Comparison of ENCODE assay signal across 1 cellular context in the genomic region with DNA sequence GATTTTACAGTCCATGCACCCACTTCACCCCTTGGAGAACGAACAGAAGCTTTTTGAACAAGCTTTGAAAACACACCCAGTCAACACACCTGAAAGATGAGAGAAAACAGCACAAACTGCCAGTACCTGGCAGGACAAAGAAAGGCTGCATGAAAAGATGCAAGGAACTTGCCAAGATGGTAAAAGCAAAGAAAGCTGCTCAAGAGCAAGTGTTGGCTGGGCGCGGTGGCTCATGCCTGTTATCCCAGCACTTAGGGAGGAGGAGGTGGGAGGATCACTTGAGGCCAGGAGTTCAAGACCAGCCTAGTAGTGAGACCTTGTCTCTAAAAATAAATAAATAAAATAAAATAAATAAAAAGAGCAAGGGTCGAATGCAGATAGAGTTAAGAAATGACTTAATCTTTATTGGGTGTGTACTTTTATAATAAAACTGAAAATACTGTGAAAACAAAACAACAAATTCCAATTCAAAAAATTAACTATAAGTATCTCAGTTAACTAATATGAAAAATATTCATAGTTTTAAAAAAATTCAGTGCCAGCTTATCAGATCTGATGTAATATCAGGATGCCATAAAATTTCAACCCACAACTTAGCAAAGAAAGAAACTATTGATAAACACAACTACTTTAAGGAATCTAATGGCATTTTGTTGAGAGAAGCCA.
TF ChIP-seq lines count a peak whose summit lies in the region.

No MANE protein-coding gene starts in this region.

TF ChIP-seq in K562, 482 proteins besides CTCF, POLR2A, EP300 and RAD21:
- TF ChIP-seq JUNB (CRISPR knock-in tag; conservative IDR thresholded peaks at IDR 0.05) (no peak), BCOR (IDR thresholded peaks at IDR 0.05) (no peak), SNRNP70 (optimal IDR thresholded peaks at IDR 0.05; ENCODE audit: low read depth, low read length) (no peak), SMARCC2 (IDR thresholded peaks at IDR 0.05; ENCODE audit: low read depth) (no peak), HIVEP1 (CRISPR knock-in tag; IDR thresholded peaks at IDR 0.05) (no peak), PTRF (tag; IDR thresholded peaks at IDR 0.05) (no peak), SMAD1 (IDR thresholded peaks at IDR 0.05; ENCODE audit: low read depth, low read length, partially characterized antibody) (no peak), CCNT2 (IDR thresholded peaks at IDR 0.05; ENCODE audit: borderline replicate concordance, extremely low read depth, insufficient read length, low read depth, low read length) (no peak), RBM39 (optimal IDR thresholded peaks at IDR 0.05; ENCODE audit: low read depth, low read length) (no peak), PHB (CRISPR knock-in tag; IDR thresholded peaks at IDR 0.05) (no peak), ZNF436 (CRISPR knock-in tag; IDR thresholded peaks at IDR 0.05) (no peak), ZNF165 (CRISPR knock-in tag; IDR thresholded peaks at IDR 0.05; ENCODE audit: borderline replicate concordance) (no peak), XRCC3 (IDR thresholded peaks at IDR 0.05) (no peak), POLR2B (IDR thresholded peaks at IDR 0.05; ENCODE audit: low read depth, partially characterized antibody) (no peak), SMARCA5 (IDR thresholded peaks at IDR 0.05) (no peak), CXXC5 (CRISPR knock-in tag; IDR thresholded peaks at IDR 0.05) (no peak), GTF2A2 (tag; IDR thresholded peaks at IDR 0.05) (no peak)
- TF ChIP-seq, protein P1, sequence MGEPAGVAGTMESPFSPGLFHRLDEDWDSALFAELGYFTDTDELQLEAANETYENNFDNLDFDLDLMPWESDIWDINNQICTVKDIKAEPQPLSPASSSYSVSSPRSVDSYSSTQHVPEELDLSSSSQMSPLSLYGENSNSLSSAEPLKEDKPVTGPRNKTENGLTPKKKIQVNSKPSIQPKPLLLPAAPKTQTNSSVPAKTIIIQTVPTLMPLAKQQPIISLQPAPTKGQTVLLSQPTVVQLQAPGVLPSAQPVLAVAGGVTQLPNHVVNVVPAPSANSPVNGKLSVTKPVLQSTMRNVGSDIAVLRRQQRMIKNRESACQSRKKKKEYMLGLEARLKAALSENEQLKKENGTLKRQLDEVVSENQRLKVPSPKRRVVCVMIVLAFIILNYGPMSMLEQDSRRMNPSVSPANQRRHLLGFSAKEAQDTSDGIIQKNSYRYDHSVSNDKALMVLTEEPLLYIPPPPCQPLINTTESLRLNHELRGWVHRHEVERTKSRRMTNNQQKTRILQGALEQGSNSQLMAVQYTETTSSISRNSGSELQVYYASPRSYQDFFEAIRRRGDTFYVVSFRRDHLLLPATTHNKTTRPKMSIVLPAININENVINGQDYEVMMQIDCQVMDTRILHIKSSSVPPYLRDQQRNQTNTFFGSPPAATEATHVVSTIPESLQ (CRISPR knock-in tag; IDR thresholded peaks at IDR 0.05), result no peak
- TF ChIP-seq, protein P2, sequence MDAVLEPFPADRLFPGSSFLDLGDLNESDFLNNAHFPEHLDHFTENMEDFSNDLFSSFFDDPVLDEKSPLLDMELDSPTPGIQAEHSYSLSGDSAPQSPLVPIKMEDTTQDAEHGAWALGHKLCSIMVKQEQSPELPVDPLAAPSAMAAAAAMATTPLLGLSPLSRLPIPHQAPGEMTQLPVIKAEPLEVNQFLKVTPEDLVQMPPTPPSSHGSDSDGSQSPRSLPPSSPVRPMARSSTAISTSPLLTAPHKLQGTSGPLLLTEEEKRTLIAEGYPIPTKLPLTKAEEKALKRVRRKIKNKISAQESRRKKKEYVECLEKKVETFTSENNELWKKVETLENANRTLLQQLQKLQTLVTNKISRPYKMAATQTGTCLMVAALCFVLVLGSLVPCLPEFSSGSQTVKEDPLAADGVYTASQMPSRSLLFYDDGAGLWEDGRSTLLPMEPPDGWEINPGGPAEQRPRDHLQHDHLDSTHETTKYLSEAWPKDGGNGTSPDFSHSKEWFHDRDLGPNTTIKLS (IDR thresholded peaks at IDR 0.05; ENCODE audit: borderline replicate concordance, low read depth), result no peak
- TF ChIP-seq, protein P3, sequence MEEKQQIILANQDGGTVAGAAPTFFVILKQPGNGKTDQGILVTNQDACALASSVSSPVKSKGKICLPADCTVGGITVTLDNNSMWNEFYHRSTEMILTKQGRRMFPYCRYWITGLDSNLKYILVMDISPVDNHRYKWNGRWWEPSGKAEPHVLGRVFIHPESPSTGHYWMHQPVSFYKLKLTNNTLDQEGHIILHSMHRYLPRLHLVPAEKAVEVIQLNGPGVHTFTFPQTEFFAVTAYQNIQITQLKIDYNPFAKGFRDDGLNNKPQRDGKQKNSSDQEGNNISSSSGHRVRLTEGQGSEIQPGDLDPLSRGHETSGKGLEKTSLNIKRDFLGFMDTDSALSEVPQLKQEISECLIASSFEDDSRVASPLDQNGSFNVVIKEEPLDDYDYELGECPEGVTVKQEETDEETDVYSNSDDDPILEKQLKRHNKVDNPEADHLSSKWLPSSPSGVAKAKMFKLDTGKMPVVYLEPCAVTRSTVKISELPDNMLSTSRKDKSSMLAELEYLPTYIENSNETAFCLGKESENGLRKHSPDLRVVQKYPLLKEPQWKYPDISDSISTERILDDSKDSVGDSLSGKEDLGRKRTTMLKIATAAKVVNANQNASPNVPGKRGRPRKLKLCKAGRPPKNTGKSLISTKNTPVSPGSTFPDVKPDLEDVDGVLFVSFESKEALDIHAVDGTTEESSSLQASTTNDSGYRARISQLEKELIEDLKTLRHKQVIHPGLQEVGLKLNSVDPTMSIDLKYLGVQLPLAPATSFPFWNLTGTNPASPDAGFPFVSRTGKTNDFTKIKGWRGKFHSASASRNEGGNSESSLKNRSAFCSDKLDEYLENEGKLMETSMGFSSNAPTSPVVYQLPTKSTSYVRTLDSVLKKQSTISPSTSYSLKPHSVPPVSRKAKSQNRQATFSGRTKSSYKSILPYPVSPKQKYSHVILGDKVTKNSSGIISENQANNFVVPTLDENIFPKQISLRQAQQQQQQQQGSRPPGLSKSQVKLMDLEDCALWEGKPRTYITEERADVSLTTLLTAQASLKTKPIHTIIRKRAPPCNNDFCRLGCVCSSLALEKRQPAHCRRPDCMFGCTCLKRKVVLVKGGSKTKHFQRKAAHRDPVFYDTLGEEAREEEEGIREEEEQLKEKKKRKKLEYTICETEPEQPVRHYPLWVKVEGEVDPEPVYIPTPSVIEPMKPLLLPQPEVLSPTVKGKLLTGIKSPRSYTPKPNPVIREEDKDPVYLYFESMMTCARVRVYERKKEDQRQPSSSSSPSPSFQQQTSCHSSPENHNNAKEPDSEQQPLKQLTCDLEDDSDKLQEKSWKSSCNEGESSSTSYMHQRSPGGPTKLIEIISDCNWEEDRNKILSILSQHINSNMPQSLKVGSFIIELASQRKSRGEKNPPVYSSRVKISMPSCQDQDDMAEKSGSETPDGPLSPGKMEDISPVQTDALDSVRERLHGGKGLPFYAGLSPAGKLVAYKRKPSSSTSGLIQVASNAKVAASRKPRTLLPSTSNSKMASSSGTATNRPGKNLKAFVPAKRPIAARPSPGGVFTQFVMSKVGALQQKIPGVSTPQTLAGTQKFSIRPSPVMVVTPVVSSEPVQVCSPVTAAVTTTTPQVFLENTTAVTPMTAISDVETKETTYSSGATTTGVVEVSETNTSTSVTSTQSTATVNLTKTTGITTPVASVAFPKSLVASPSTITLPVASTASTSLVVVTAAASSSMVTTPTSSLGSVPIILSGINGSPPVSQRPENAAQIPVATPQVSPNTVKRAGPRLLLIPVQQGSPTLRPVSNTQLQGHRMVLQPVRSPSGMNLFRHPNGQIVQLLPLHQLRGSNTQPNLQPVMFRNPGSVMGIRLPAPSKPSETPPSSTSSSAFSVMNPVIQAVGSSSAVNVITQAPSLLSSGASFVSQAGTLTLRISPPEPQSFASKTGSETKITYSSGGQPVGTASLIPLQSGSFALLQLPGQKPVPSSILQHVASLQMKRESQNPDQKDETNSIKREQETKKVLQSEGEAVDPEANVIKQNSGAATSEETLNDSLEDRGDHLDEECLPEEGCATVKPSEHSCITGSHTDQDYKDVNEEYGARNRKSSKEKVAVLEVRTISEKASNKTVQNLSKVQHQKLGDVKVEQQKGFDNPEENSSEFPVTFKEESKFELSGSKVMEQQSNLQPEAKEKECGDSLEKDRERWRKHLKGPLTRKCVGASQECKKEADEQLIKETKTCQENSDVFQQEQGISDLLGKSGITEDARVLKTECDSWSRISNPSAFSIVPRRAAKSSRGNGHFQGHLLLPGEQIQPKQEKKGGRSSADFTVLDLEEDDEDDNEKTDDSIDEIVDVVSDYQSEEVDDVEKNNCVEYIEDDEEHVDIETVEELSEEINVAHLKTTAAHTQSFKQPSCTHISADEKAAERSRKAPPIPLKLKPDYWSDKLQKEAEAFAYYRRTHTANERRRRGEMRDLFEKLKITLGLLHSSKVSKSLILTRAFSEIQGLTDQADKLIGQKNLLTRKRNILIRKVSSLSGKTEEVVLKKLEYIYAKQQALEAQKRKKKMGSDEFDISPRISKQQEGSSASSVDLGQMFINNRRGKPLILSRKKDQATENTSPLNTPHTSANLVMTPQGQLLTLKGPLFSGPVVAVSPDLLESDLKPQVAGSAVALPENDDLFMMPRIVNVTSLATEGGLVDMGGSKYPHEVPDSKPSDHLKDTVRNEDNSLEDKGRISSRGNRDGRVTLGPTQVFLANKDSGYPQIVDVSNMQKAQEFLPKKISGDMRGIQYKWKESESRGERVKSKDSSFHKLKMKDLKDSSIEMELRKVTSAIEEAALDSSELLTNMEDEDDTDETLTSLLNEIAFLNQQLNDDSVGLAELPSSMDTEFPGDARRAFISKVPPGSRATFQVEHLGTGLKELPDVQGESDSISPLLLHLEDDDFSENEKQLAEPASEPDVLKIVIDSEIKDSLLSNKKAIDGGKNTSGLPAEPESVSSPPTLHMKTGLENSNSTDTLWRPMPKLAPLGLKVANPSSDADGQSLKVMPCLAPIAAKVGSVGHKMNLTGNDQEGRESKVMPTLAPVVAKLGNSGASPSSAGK (IDR thresholded peaks at IDR 0.05), result no peak
